Comparison of ENCODE assay signal across 1 cellular context in the genomic region with DNA sequence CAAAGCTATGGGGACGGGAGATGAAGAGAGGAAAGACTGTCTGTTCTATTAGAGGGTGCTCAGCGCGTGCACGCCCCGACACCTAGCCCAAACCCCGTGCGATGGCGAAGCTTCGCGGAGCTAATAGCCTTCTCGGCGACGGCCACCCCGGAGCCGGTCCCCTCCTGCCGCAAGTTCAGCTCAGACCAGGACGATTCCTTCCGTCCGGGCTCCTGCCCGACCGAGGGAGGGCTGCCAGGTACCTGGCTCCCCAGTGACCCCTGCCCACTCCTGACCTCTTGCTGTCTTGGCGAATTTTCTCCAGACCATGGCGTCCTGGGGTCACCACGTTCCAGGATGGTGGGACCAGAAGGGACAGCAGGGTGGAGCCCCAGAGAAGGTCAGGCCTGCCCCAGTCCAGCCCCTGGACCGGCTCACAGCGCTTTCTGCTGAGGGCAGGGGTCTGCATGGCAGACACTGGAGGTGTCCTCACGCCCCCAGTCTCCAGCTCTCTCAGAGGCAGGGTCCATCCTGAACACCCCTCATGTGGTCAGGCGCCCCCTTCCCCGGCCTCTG.
TF ChIP-seq lines count a peak whose summit lies in the region.

No MANE protein-coding gene starts in this region.

TF ChIP-seq in GM23338, 12 proteins besides CTCF, POLR2A, EP300 and RAD21 (continued from another document):
- TF ChIP-seq, protein P1, sequence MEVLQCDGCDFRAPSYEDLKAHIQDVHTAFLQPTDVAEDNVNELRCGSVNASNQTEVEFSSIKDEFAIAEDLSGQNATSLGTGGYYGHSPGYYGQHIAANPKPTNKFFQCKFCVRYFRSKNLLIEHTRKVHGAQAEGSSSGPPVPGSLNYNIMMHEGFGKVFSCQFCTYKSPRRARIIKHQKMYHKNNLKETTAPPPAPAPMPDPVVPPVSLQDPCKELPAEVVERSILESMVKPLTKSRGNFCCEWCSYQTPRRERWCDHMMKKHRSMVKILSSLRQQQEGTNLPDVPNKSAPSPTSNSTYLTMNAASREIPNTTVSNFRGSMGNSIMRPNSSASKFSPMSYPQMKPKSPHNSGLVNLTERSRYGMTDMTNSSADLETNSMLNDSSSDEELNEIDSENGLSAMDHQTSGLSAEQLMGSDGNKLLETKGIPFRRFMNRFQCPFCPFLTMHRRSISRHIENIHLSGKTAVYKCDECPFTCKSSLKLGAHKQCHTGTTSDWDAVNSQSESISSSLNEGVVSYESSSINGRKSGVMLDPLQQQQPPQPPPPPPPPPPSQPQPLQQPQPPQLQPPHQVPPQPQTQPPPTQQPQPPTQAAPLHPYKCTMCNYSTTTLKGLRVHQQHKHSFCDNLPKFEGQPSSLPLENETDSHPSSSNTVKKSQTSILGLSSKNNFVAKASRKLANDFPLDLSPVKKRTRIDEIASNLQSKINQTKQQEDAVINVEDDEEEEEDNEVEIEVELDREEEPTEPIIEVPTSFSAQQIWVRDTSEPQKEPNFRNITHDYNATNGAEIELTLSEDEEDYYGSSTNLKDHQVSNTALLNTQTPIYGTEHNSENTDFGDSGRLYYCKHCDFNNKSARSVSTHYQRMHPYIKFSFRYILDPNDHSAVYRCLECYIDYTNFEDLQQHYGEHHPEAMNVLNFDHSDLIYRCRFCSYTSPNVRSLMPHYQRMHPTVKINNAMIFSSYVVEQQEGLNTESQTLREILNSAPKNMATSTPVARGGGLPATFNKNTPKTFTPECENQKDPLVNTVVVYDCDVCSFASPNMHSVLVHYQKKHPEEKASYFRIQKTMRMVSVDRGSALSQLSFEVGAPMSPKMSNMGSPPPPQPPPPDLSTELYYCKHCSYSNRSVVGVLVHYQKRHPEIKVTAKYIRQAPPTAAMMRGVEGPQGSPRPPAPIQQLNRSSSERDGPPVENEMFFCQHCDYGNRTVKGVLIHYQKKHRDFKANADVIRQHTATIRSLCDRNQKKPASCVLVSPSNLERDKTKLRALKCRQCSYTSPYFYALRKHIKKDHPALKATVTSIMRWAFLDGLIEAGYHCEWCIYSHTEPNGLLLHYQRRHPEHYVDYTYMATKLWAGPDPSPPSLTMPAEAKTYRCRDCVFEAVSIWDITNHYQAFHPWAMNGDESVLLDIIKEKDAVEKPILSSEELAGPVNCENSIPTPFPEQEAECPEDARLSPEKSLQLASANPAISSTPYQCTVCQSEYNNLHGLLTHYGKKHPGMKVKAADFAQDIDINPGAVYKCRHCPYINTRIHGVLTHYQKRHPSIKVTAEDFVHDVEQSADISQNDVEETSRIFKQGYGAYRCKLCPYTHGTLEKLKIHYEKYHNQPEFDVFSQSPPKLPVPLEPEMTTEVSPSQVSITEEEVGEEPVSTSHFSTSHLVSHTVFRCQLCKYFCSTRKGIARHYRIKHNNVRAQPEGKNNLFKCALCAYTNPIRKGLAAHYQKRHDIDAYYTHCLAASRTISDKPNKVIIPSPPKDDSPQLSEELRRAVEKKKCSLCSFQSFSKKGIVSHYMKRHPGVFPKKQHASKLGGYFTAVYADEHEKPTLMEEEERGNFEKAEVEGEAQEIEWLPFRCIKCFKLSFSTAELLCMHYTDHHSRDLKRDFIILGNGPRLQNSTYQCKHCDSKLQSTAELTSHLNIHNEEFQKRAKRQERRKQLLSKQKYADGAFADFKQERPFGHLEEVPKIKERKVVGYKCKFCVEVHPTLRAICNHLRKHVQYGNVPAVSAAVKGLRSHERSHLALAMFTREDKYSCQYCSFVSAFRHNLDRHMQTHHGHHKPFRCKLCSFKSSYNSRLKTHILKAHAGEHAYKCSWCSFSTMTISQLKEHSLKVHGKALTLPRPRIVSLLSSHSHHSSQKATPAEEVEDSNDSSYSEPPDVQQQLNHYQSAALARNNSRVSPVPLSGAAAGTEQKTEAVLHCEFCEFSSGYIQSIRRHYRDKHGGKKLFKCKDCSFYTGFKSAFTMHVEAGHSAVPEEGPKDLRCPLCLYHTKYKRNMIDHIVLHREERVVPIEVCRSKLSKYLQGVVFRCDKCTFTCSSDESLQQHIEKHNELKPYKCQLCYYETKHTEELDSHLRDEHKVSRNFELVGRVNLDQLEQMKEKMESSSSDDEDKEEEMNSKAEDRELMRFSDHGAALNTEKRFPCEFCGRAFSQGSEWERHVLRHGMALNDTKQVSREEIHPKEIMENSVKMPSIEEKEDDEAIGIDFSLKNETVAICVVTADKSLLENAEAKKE (CRISPR knock-in tag; IDR thresholded peaks at IDR 0.05), result no peak
- TF ChIP-seq ZNF331 (CRISPR knock-in tag; IDR thresholded peaks at IDR 0.05; ENCODE audit: low read depth) (no peak), EZH2phosphoT487 (IDR thresholded peaks at IDR 0.05; ENCODE audit: unreplicated experiment) (no peak)
